ENCODE assay signal across 9 cellular contexts in genomic region chr1:245091818-245092637, GRCh38.
DNase-seq lines count a peak whose midpoint lies in the region; ATAC-seq and TF ChIP-seq lines count a peak whose summit lies in the region.
"Had no signal": no experiment of that assay in that cellular context is flagged by ENCODE, and none has a peak within 500 bp of the region (broad histone marks: within the 10 kb centered on the region; RNA-seq: fewer than 3 reads in every experiment).

No MANE protein-coding gene starts in this region.

- no peak for TF ChIP-seq CTCF in glutamatergic neuron (IDR thresholded peaks at IDR 0.05; ENCODE audit: partially characterized antibody, unreplicated experiment)
- no peak for TF ChIP-seq CTCF in thoracic aorta (IDR thresholded peaks at IDR 0.05)
- no peak for TF ChIP-seq CTCF in progenitor cell of endocrine pancreas (IDR thresholded peaks at IDR 0.05; ENCODE audit: unreplicated experiment)

- H3K9me3 ChIP-seq in thoracic aorta: no peaks in the 10 kb centered on the region

- H3K27me3 ChIP-seq in thoracic aorta (replicated peaks; ENCODE audit: insufficient read depth): no peaks in the 10 kb centered on the region

- DNase-seq in NCI-H82 (lab: John Stamatoyannopoulos, UW) (peak; percentile 43), NCI-H82 treated with DMSO at 0.1 percent for 48 hours (lab: John Stamatoyannopoulos, UW; ENCODE audit: unreplicated experiment) (no peak), glutamatergic neuron (peak; percentile 24), thoracic aorta (ENCODE audit: low spot score) (peak; percentile 5), progenitor cell of endocrine pancreas (ENCODE audit: low spot score, unreplicated experiment) (no peak), retina (no peak), NCI-H446 (lab: John Stamatoyannopoulos, UW) (no peak)

- H3K27ac ChIP-seq in thoracic aorta: no peak overlapping the region
- H3K27ac ChIP-seq: C4-2B had no signal

- H3K36me3 ChIP-seq in thoracic aorta: no peaks in the 10 kb centered on the region

- H3K4me1 ChIP-seq in thoracic aorta (ENCODE audit: control insufficient read depth in 1 of 2, low read depth in 2 of 2): no peaks in the 10 kb centered on the region

- H3K4me1 Mint-ChIP-seq in glutamatergic neuron (ENCODE audit: low read depth, unreplicated experiment) (peaks cover 5% of the 10 kb centered on the region), progenitor cell of endocrine pancreas (ENCODE audit: low read depth) (peaks cover 12% of the 10 kb centered on the region)

- H3K27me3 Mint-ChIP-seq in glutamatergic neuron (ENCODE audit: unreplicated experiment) (no peaks in the 10 kb centered on the region), progenitor cell of endocrine pancreas (peaks cover 13% of the 10 kb centered on the region)

- H3K27ac Mint-ChIP-seq in glutamatergic neuron (ENCODE audit: unreplicated experiment): no peak overlapping the region
- H3K27ac Mint-ChIP-seq in progenitor cell of endocrine pancreas: no peak overlapping the region

- no peaks in the 10 kb centered on the region for H3K9me3 Mint-ChIP-seq in glutamatergic neuron (ENCODE audit: unreplicated experiment)
- no peaks in the 10 kb centered on the region for H3K9me3 Mint-ChIP-seq in progenitor cell of endocrine pancreas (ENCODE audit: low read depth)

- H3K4me3 Mint-ChIP-seq in glutamatergic neuron (ENCODE audit: unreplicated experiment) (no peak overlapping the region), progenitor cell of endocrine pancreas (ENCODE audit: low read depth) (no peak overlapping the region)

- no peak overlapping the region for H3K4me3 ChIP-seq in thoracic aorta

- H3K36me3 Mint-ChIP-seq in glutamatergic neuron (ENCODE audit: unreplicated experiment) (no peaks in the 10 kb centered on the region), progenitor cell of endocrine pancreas (ENCODE audit: insufficient read depth) (peaks cover under 1% of the 10 kb centered on the region)

- peak; percentile 99 for ATAC-seq in SK-N-SH treated with all-trans-retinoic acid at 6 μM for 48 hours
- ATAC-seq in thoracic aorta (ENCODE audit: insufficient number of reproducible peaks, low FRiP score, low read depth): no peak

TF ChIP-seq in SK-N-SH treated with all-trans-retinoic acid at 6 μM for 48 hours, 23 proteins besides CTCF, POLR2A, EP300 and RAD21:
- TF ChIP-seq GLIS3 (CRISPR knock-in tag; IDR thresholded peaks at IDR 0.05): no peak
- 0 out of 2 replicates have a peak, but pooled peaks have one; percentile 55 for TF ChIP-seq POU6F1 (CRISPR knock-in tag; IDR thresholded peaks at IDR 0.05; ENCODE audit: borderline replicate concordance, low read depth)
- TF ChIP-seq PPARA (CRISPR knock-in tag; IDR thresholded peaks at IDR 0.05; ENCODE audit: borderline replicate concordance): no peak
- TF ChIP-seq ZC3H10 (CRISPR knock-in tag; IDR thresholded peaks at IDR 0.05): 0 out of 2 replicates have a peak, but pooled peaks have one; percentile 61
- TF ChIP-seq ZFP3 (CRISPR knock-in tag; IDR thresholded peaks at IDR 0.05): peak; percentile 25; the same call in 1 of the 2 replicates
- no peak for TF ChIP-seq ESRRG (CRISPR knock-in tag; IDR thresholded peaks at IDR 0.05)
- 0 out of 2 replicates have a peak, but pooled peaks have one; percentile 7 for TF ChIP-seq OSR1 (CRISPR knock-in tag; IDR thresholded peaks at IDR 0.05)
- TF ChIP-seq RARB (CRISPR knock-in tag; IDR thresholded peaks at IDR 0.05): peak; percentile 45; the same call in 1 of the 2 replicates

Comparison
In these comparisons a context has a peak if more than half of its experiments do, and no peak if none do; other contexts are left out.
1. DNase-seq: peak in NCI-H82 (single experiment), glutamatergic neuron (single experiment) and thoracic aorta (single experiment); none in NCI-H82 treated with DMSO at 0.1 percent for 48 hours (single experiment), progenitor cell of endocrine pancreas (single experiment), retina (single experiment) and NCI-H446 (0 of 2).